In genomic region chr12:120944645-120945217, GRCh38 we compare ENCODE assay signal across 8 cellular contexts. TPM values are rescaled to one million over a fixed set of nuclear protein-coding genes. Genes with fewer than 3 reads are reported as not detected.
DNase-seq lines count a peak whose midpoint lies in the region; ATAC-seq, FAIRE-seq and TF ChIP-seq lines count a peak whose summit lies in the region.

No MANE protein-coding gene starts in this region.

- no peak overlapping the region for H3K27ac ChIP-seq in smooth muscle cell (ENCODE audit: low read depth)

- FAIRE-seq in H54 (lab: Jason Lieb, UNC) = no peak

- H3K4me1 ChIP-seq in smooth muscle cell (ENCODE audit: low read depth) = no peaks in the 10 kb centered on the region

- H3K79me2 ChIP-seq in smooth muscle cell (ENCODE audit: low read depth) = no peaks in the 10 kb centered on the region

- H2AFZ ChIP-seq in smooth muscle cell (ENCODE audit: low read depth) = no peak overlapping the region

- H3K4me3 ChIP-seq in AG10803 (ENCODE audit: low read length) = no peak overlapping the region
- no peak overlapping the region for H3K4me3 ChIP-seq in smooth muscle cell

- WGBS in smooth muscle cell (ENCODE audit: low lambda C conversion rate) = 43% methylated on average over 9 of the region's 9 CpGs

- H3F3A ChIP-seq in smooth muscle cell (ENCODE audit: low read depth) = no peaks in the 10 kb centered on the region

- no peaks in the 10 kb centered on the region for H3K36me3 ChIP-seq in smooth muscle cell (ENCODE audit: low read depth)

- no peaks in the 10 kb centered on the region for H3K9me3 ChIP-seq in smooth muscle cell (replicated peaks; ENCODE audit: low read depth)

- DNase-seq in AG10803 (ENCODE audit: low read depth) (peak; percentile 39), H54 (ENCODE audit: insufficient read length, low spot score) (peak; percentile 54), RPMI8226 (peak; percentile 63), glomerular visceral epithelial cell (ENCODE audit: extremely low spot score) (peak; percentile 53), smooth muscle cell (lab: John Stamatoyannopoulos, UW; ENCODE audit: unreplicated experiment) (no peak)
- peak; percentile 39 for DNase-seq in activated effector memory CD4-positive, alpha-beta T cell treated with Interleukin-2 at 50 U/mL for 16 hours

- TF ChIP-seq CTCF in AG10803 (conservative IDR thresholded peaks at IDR 0.05; ENCODE audit: low read length) (peak; percentile 82), smooth muscle cell (IDR thresholded peaks at IDR 0.05; ENCODE audit: borderline replicate concordance, insufficient read depth, poor library complexity, severe bottlenecking) (peak; percentile 72)

- no peak for TF ChIP-seq POLR2A in H54 (IDR thresholded peaks at IDR 0.05; ENCODE audit: low read depth, low read length)

- no peak overlapping the region for H3K4me2 ChIP-seq in smooth muscle cell

- no peaks in the 10 kb centered on the region for H4K20me1 ChIP-seq in smooth muscle cell (ENCODE audit: low read depth)

- H3K9ac ChIP-seq in smooth muscle cell (ENCODE audit: low read depth) = no peak overlapping the region

- no peak for ATAC-seq in GM21447 (IDR thresholded peaks at IDR 0.05; ENCODE audit: unreplicated experiment)
- ATAC-seq in HG02763 (IDR thresholded peaks at IDR 0.05; ENCODE audit: unreplicated experiment) = no peak

- no peaks in the 10 kb centered on the region for H3K27me3 ChIP-seq in smooth muscle cell (ENCODE audit: low read depth)

RNA-seq across cellular contexts. Expression of gene HNF1A, which starts 33.6 kb away (rescaled TPM):
- 0.09 TPM in 1 of 2 replicates, not detected in the other for total RNA-seq in smooth muscle cell
- not detected in 2 replicates for polyA plus RNA-seq in smooth muscle cell

RNA-seq across cellular contexts. Expression of gene SPPL3, which starts 40.6 kb away (rescaled TPM):
- total RNA-seq in smooth muscle cell = 14.7 and 27.0 TPM in 2 replicates
- polyA plus RNA-seq in smooth muscle cell = 22.5 and 41.1 TPM in 2 replicates
